8 cellular contexts compared by ENCODE assay signal in the genomic region with DNA sequence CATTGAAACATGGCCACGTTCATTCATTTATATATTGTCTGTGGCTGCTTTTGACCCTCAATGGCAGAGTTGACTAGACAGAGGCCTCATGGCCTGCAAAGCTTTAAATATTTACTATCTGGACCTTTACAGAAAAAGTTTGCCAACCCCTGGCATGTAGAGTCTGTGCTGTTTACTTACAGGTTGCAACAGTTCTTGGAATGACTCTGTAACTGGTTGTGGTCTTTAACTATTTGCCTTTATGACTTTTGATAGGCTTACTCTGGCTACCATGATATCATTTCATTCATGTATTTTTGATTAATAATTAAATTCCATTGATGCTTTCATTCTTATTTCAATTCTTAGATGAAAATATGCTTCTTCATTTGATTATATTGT. TPM values are rescaled to one million over a fixed set of nuclear protein-coding genes. Genes with fewer than 3 reads are reported as not detected.
DNase-seq lines count a peak whose midpoint lies in the region; ATAC-seq and TF ChIP-seq lines count a peak whose summit lies in the region.
"Not testable (repeated sequence)": the region's sequence is repeated elsewhere in the genome, so short reads cannot be mapped to it uniquely, and the experiment has no call there.

No MANE protein-coding gene starts in this region.

- not testable (repeated sequence) for H3K27ac ChIP-seq in lower lobe of right lung, prostate gland, upper lobe of right lung

- not testable (repeated sequence) for TF ChIP-seq POLR2A in prostate gland (IDR thresholded peaks at IDR 0.05)

- H3K9me3 ChIP-seq in lower lobe of right lung, prostate gland, upper lobe of right lung: not testable (repeated sequence)

- not testable (repeated sequence) for H3K36me3 ChIP-seq in lower lobe of right lung, prostate gland, upper lobe of right lung

- not testable (repeated sequence) for TF ChIP-seq CTCF in AG10803 (conservative IDR thresholded peaks at IDR 0.05; ENCODE audit: low read length); LNCaP clone FGC (IDR thresholded peaks at IDR 0.05; ENCODE audit: control insufficient read depth, extremely low read depth, insufficient read depth); lower lobe of right lung (IDR thresholded peaks at IDR 0.05); prostate gland (IDR thresholded peaks at IDR 0.05); upper lobe of right lung (IDR thresholded peaks at IDR 0.05)

- intact Hi-C loops in lower lobe of right lung (cut with DNase I), result not testable (repeated sequence)
- intact Hi-C loops in prostate gland (cut with DNase I), result loop anchor here (10.0 kb wide), 1 partner anchor 129 kb away; no protein-coding TSS in a partner anchor
- intact Hi-C loops in upper lobe of right lung (cut with DNase I), result loop anchor here (10.0 kb wide), 1 partner anchor 169 kb away; no protein-coding TSS in a partner anchor

- H3K27me3 ChIP-seq in lower lobe of right lung (ENCODE audit: low read depth); prostate gland (replicated peaks; ENCODE audit: insufficient read depth); upper lobe of right lung: not testable (repeated sequence)

- 53% methylated on average over 1 of the region's 1 CpG for WGBS in prostate gland

- H3K4me1 ChIP-seq in lower lobe of right lung; prostate gland (replicated peaks); upper lobe of right lung: not testable (repeated sequence)

- H3K4me3 ChIP-seq in AG10803 (ENCODE audit: low read length); LNCaP clone FGC (ENCODE audit: low read depth, low read length); lower lobe of right lung; prostate gland; upper lobe of right lung: not testable (repeated sequence)

- ATAC-seq in left lobe of liver, result peak; percentile 87
- peak; percentile 34 to 68 for ATAC-seq in lower lobe of right lung
- ATAC-seq in upper lobe of right lung, result peak; percentile 57

- DNase-seq in AG10803 (ENCODE audit: low read depth) (peak; percentile 50), LNCaP clone FGC (ENCODE audit: low read depth) (peak; percentile 90), amniotic epithelial cell (ENCODE audit: low read depth) (peak; percentile 78), fibroblast of gingiva (ENCODE audit: low read depth) (peak; percentile 64), left lobe of liver (ENCODE audit: low spot score) (peak; percentile 64), prostate gland (ENCODE audit: low spot score) (peak; percentile 69)
- not testable (repeated sequence) for DNase-seq in lower lobe of right lung, upper lobe of right lung

RNA-seq across cellular contexts. Expression of gene AMZ2, which starts 18.0 kb away (rescaled TPM):
- total RNA-seq in left lobe of liver, result 21.1 TPM
- total RNA-seq in lower lobe of right lung, result 55.9 TPM
- 10 to 100 TPM; 51.0 to 57.4 TPM for total RNA-seq in prostate gland
- 50.5 TPM for total RNA-seq in upper lobe of right lung

RNA-seq across cellular contexts. Expression of gene SLC16A6, which starts 25.1 kb away (rescaled TPM):
- total RNA-seq in left lobe of liver, result 0.40 TPM
- 7.5 TPM for total RNA-seq in lower lobe of right lung
- total RNA-seq in prostate gland, result under 1 TPM; 0.41 to 0.85 TPM
- total RNA-seq in upper lobe of right lung, result 7.5 TPM

RNA-seq across cellular contexts. Expression of gene ARSG, which starts 25.5 kb away (rescaled TPM):
- 3.4 TPM for total RNA-seq in left lobe of liver
- 4.2 TPM for total RNA-seq in lower lobe of right lung
- 1 to 10 TPM; 1.5 to 8.3 TPM for total RNA-seq in prostate gland
- 4.8 TPM for total RNA-seq in upper lobe of right lung
